9 cellular contexts compared by ENCODE assay signal in the genomic region with DNA sequence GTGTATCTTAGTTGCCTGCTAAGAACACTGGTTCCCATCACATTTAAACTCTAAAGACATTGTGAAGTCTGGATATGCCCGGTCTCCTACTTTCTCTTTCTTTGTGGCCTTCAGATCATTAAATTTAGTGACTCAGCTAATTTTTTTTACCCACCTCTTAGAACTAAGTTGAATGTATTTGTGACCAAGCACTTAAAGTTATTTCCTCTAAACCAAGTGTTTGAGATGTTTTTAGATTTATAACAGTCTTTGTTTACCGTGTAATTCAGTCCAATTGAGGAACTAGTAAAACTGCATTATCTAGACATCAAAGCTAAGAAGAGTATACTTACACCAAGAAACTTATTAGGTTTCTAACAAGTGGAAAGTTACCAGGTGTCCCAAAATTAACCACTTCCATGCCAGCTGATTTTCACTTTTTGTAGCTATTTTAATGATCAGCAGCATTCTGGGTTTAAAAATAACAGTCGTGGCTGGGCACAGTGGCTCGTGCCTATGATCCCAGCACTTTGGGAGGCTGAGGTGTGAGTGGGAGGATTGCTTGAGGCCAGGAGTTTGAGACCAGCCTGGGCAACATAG. TPM values are rescaled to one million over a fixed set of nuclear protein-coding genes. Genes with fewer than 3 reads are reported as not detected.
DNase-seq lines count a peak whose midpoint lies in the region; ATAC-seq and TF ChIP-seq lines count a peak whose summit lies in the region.
"Had no signal": no experiment of that assay in that cellular context is flagged by ENCODE, and none has a peak within 500 bp of the region (broad histone marks: within the 10 kb centered on the region; RNA-seq: fewer than 3 reads in every experiment).

No MANE protein-coding gene starts in this region.

- H3K36me3 ChIP-seq in GM06990 (ENCODE audit: control insufficient read depth, insufficient read depth, low read length) (peaks cover 5% of the 10 kb centered on the region), Panc1 (ENCODE audit: control insufficient read depth, insufficient read depth, low read length) (no peaks in the 10 kb centered on the region), fibroblast of lung (ENCODE audit: control insufficient read depth, insufficient read depth, low read length) (peaks cover 5% of the 10 kb centered on the region), gastrocnemius medialis (peaks cover 0 to 4% of the 10 kb centered on the region in 2 donors)

- H3K4me1 ChIP-seq in Panc1 (ENCODE audit: control insufficient read depth, insufficient read depth, low read length) = peaks cover 51% of the 10 kb centered on the region
- peaks cover 20% of the 10 kb centered on the region for H3K4me1 ChIP-seq in fibroblast of lung (ENCODE audit: control insufficient read depth, extremely low read depth, insufficient read depth, low read length)
- H3K4me1 ChIP-seq in gastrocnemius medialis = peaks cover 31 to 58% of the 10 kb centered on the region in 2 donors

- H3K9ac ChIP-seq in fibroblast of lung (ENCODE audit: insufficient read depth, low read length) = no peak overlapping the region

- no TSS peak for BruUV-seq in Panc1 (replicated peaks; lab: Mats Ljungman, UMichigan)

- TF ChIP-seq CTCF in GM06990 (IDR thresholded peaks at IDR 0.05; ENCODE audit: insufficient read depth, low read length, poor library complexity, severe bottlenecking) (no peak), Panc1 (IDR thresholded peaks at IDR 0.05) (no peak), fibroblast of lung (conservative IDR thresholded peaks at IDR 0.05 in 1 of 2, IDR thresholded peaks at IDR 0.05 in 1 of 2; ENCODE audit: low read depth in 1 of 2, low read length in 2 of 2) (no peak), gastrocnemius medialis (IDR thresholded peaks at IDR 0.05 in 4 of 5, conservative IDR thresholded peaks at IDR 0.05 in 1 of 5) (no peak)

- TF ChIP-seq POLR2A in gastrocnemius medialis (IDR thresholded peaks at IDR 0.05) = no peak

- in situ Hi-C loops in Panc1 (cut with HindIII; ENCODE audit: low pct_unique_long_range_greater_than_20kb, low sequenced_read_pairs) (no loop called here), gastrocnemius medialis (cut with MboI; ENCODE audit: low sequenced_read_pairs in 4 of 4) (no loop called here)

- POLR2A ChIA-PET in Panc1 (lab: Charles Lee) = interaction anchor here (0.6 kb wide), 1 partner anchor 31 kb away, joined by 3 read pairs; no protein-coding TSS in a partner anchor

- no peak for ATAC-seq in Panc1
- peak in 1 of 2 donors; percentile 35 for ATAC-seq in gastrocnemius medialis

- H3K9me3 ChIP-seq in Panc1 (ENCODE audit: control insufficient read depth, insufficient read depth, low read depth, low read length) (no peaks in the 10 kb centered on the region), fibroblast of lung (ENCODE audit: control insufficient read depth, insufficient read depth, low read depth, low read length) (no peaks in the 10 kb centered on the region), gastrocnemius medialis (no peaks in the 10 kb centered on the region)

- peaks cover 71% of the 10 kb centered on the region for H3K79me2 ChIP-seq in fibroblast of lung (ENCODE audit: control insufficient read depth, insufficient read depth, low read length)

- no peak overlapping the region for H2AFZ ChIP-seq in fibroblast of lung (ENCODE audit: low read length)

- CTCF ChIA-PET in Panc1 (lab: Charles Lee) = no interaction called here

- H4K20me1 ChIP-seq in fibroblast of lung (ENCODE audit: control insufficient read depth, extremely low read depth, insufficient read depth, low read length) = no peaks in the 10 kb centered on the region

- DNase-seq in GM06990 (ENCODE audit: extremely low read depth, insufficient read length) = peak; percentile 25
- DNase-seq in Panc1 (ENCODE audit: low read depth, low spot score) = no peak
- DNase-seq in fibroblast of lung (ENCODE audit: low read depth in 2 of 2) = peak; percentile 52 to 65
- DNase-seq in gastrocnemius medialis = no peak
- DNase-seq in GM19240 (ENCODE audit: insufficient read length, low spot score) = no peak
- no peak for DNase-seq in SHP77 (lab: John Stamatoyannopoulos, UW)
- DNase-seq in NCI-H748 (lab: John Stamatoyannopoulos, UW; ENCODE audit: unreplicated experiment) = no peak
- DNase-seq in substantia nigra (lab: John Stamatoyannopoulos, UW) = no peak
- DNase-seq: activated T-cell treated with anti-CD3 and anti-CD28 coated beads, Interleukin-2, amount 50 U/mL, for 24 hours had no signal

- H3K4me3 ChIP-seq in GM06990 (replicated peaks; ENCODE audit: low read depth, low read length) (no peak overlapping the region), Panc1 (ENCODE audit: low read depth in 2 of 2, low read length in 2 of 2) (no peak overlapping the region; a peak in 1 of 4 replicates), fibroblast of lung (replicated peaks in 1 of 4; ENCODE audit: control extremely low read depth in 1 of 4, insufficient read depth in 1 of 4, low read depth in 3 of 4, low read length in 4 of 4) (peak overlapping the region in 2 of 4 experiments; percentile 19 to 27), gastrocnemius medialis (peak overlapping the region in 1 of 4 donors; percentile 9)

- H3K4me2 ChIP-seq in fibroblast of lung (ENCODE audit: extremely low read depth, insufficient read depth, low read length) = peak overlapping the region; percentile 78

- H3K27me3 ChIP-seq in GM06990 (replicated peaks; ENCODE audit: control insufficient read depth, insufficient read depth, low read length) (no peaks in the 10 kb centered on the region), Panc1 (ENCODE audit: control insufficient read depth, insufficient read depth, low read length) (no peaks in the 10 kb centered on the region), fibroblast of lung (ENCODE audit: control insufficient read depth, insufficient read depth, low read length) (no peaks in the 10 kb centered on the region), gastrocnemius medialis (no peaks in the 10 kb centered on the region)

- intact Hi-C loops in Panc1 (cut with micrococcal nuclease; ENCODE audit: unreplicated experiment) = no loop called here
- intact Hi-C loops in gastrocnemius medialis (cut with DNase I; ENCODE audit: low total_unique reads) = no loop called here

- H3K27ac ChIP-seq in Panc1 (ENCODE audit: low read length) (peak overlapping the region; percentile 82), fibroblast of lung (ENCODE audit: insufficient read depth, low read length) (peak overlapping the region; percentile 50), gastrocnemius medialis (peak overlapping the region; percentile 1 to 9 (median 7)), substantia nigra (ENCODE audit: low read depth, low read length, poor library complexity, severe bottlenecking) (no peak overlapping the region)

RNA-seq across cellular contexts. Expression of a gene that starts 53.1 kb away (rescaled TPM):
- total RNA-seq in Panc1 (2021; ENCODE audit: unreplicated experiment) (64.1 TPM), fibroblast of lung (37.5 and 47.6 TPM in 2 replicates), gastrocnemius medialis (10 to 100 TPM; 16.1 to 43.6 (median 32.7) TPM)
- 33.4 TPM for polyA plus RNA-seq in Panc1 (2012; ENCODE audit: insufficient read length)
- polyA plus RNA-seq in fibroblast of lung = 26.0 and 27.9 TPM in 2 replicates
- 28.3 and 31.1 TPM in 2 replicates for polyA plus RNA-seq in fibroblast of lung (2012)
- 59.8 and 71.0 TPM in 2 replicates for polyA minus RNA-seq in fibroblast of lung (ENCODE audit: low replicate concordance)

Comparison
In these comparisons a context has a peak if more than half of its experiments do, and no peak if none do; other contexts are left out.
1. DNase-seq: peak in GM06990 (single experiment) and fibroblast of lung (2 of 2); none in Panc1 (single experiment), gastrocnemius medialis (0 of 2), GM19240 (single experiment), SHP77 (0 of 2), NCI-H748 (single experiment) and substantia nigra (0 of 49).